In the genomic region with DNA sequence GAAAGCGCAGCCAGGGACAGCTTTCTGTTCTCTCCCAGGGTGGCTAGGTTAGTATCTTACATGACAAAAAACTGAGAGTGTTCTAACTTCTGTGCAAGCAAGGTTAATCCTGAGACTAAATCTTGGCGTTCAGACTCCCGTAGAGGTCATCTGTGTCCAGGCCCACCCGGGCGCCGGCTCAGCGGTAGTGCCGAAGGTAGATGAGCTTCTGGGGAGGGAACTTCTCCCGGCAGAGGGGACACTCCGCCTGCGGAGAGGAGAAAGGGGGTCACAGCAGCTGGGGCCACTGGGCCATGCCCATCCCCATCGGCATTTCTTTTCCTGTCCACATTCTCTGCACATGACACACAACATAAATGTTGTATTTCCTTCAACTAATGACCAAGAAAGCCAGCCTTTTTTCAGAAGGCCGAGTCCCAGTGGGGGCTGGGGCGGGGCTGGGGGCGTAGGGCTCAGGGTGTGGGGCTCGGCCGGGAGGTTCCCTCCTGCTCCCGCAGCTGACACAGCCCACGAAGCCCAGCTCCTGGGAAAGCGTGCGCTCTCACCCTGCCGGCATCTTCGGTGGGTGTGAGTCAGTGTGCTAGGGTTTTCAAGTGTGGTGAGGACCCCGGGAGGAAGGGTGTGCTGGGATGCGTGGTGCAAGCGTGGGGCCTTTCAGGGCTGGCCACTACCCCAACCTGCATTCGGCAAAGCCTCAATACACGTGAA, we compare ENCODE assay signal across 15 cellular contexts. TPM values are rescaled to one million over a fixed set of nuclear protein-coding genes. Genes with fewer than 3 reads are reported as not detected.
DNase-seq lines count a peak whose midpoint lies in the region; ATAC-seq and TF ChIP-seq lines count a peak whose summit lies in the region.
"Had no signal": no experiment of that assay in that cellular context is flagged by ENCODE, and none has a peak within 500 bp of the region (broad histone marks: within the 10 kb centered on the region; RNA-seq: fewer than 3 reads in every experiment).

No MANE protein-coding gene starts in this region.

- H3K9me2 ChIP-seq in GM23338 (ENCODE audit: insufficient read depth) (no peaks in the 10 kb centered on the region), MM.1S (replicated peaks; ENCODE audit: insufficient read depth, low read length) (no peaks in the 10 kb centered on the region)

- H3K4me3 Mint-ChIP-seq in CD14-positive monocyte (no peak overlapping the region), GM23338 (no peak overlapping the region)
- H3K4me3 Mint-ChIP-seq: T-cell had no signal

- no peaks in the 10 kb centered on the region for H4K20me1 ChIP-seq in GM23338 (replicated peaks; ENCODE audit: insufficient read depth)
- H4K20me1 ChIP-seq in MM.1S (ENCODE audit: insufficient read depth, low read length): no peaks in the 10 kb centered on the region

- H3K9me3 Mint-ChIP-seq in CD14-positive monocyte (no peaks in the 10 kb centered on the region), GM23338 (no peaks in the 10 kb centered on the region; the same call in 2 of the 3 replicates)
- H3K9me3 Mint-ChIP-seq: T-cell had no signal

- no peak for TF ChIP-seq CTCF in CD14-positive monocyte (IDR thresholded peaks at IDR 0.05)
- no peak for TF ChIP-seq CTCF in GM23338 (conservative IDR thresholded peaks at IDR 0.05; ENCODE audit: low read depth in 2 of 2)
- no peak for TF ChIP-seq CTCF in MM.1S (IDR thresholded peaks at IDR 0.05; ENCODE audit: low read length)

- 87 to 91% methylated on average over 8 to 26 of the region's 28 CpGs for WGBS in mesodermal cell (ENCODE audit: insufficient coverage in 2 of 2), 2 experiments

- H3K4me1 Mint-ChIP-seq in CD14-positive monocyte (no peaks in the 10 kb centered on the region), GM23338 (no peaks in the 10 kb centered on the region; the same call in 2 of the 3 replicates)

- H3K79me2 ChIP-seq in GM23338 (replicated peaks; ENCODE audit: insufficient read depth): no peaks in the 10 kb centered on the region
- H3K79me2 ChIP-seq in MM.1S (ENCODE audit: low read length): no peaks in the 10 kb centered on the region

- H3K27ac ChIP-seq in GM23338 (ENCODE audit: low read depth) (peak overlapping the region; percentile 63), mesodermal cell (ENCODE audit: low read depth, low read length, severe bottlenecking) (peak overlapping the region; percentile 71), MM.1S (ENCODE audit: low read length) (no peak overlapping the region)
- H3K27ac ChIP-seq: left lung, thyroid gland had no signal

- ATAC-seq in GM23338 (no peak), HG02588 (IDR thresholded peaks at IDR 0.05; ENCODE audit: unreplicated experiment) (no peak)
- ATAC-seq: left lung, T-cell had no signal

- H3K27me3 ChIP-seq in GM23338 (ENCODE audit: insufficient read depth) (no peaks in the 10 kb centered on the region), MM.1S (replicated peaks; ENCODE audit: insufficient read depth, low read length) (no peaks in the 10 kb centered on the region)
- H3K27me3 ChIP-seq: left lung, thyroid gland had no signal

- H2AFZ ChIP-seq in GM23338 (no peak overlapping the region), MM.1S (ENCODE audit: low read length) (no peak overlapping the region)

- H3K9me3 ChIP-seq in mesodermal cell (ENCODE audit: control insufficient read depth, low read length) (no peaks in the 10 kb centered on the region), MM.1S (replicated peaks; ENCODE audit: insufficient read depth, low read length) (no peaks in the 10 kb centered on the region)
- H3K9me3 ChIP-seq: left lung, thyroid gland had no signal

- H3K27me3 Mint-ChIP-seq in CD14-positive monocyte (ENCODE audit: low read depth in 3 of 3) (peaks cover 0 to 3% (median 2%) of the 10 kb centered on the region in 3 donors), GM23338 (ENCODE audit: insufficient read depth, low read depth, poor library complexity) (peaks cover 20% of the 10 kb centered on the region)
- H3K27me3 Mint-ChIP-seq: T-cell had no signal

- 0 out of 2 replicates have a peak, but pooled peaks cover 5% of the 10 kb centered on the region for H3K36me3 ChIP-seq in GM23338 (ENCODE audit: insufficient read depth)
- peaks cover 85% of the 10 kb centered on the region for H3K36me3 ChIP-seq in mesodermal cell (ENCODE audit: control insufficient read depth, insufficient read depth, low read length)
- H3K36me3 ChIP-seq in MM.1S (replicated peaks; ENCODE audit: insufficient read depth, low read length): no peaks in the 10 kb centered on the region

- H3F3A ChIP-seq in GM23338 (replicated peaks; ENCODE audit: low read depth) (peaks cover 14% of the 10 kb centered on the region; the same call in 1 of the 2 replicates), MM.1S (ENCODE audit: insufficient read depth, low read length) (peaks cover 7% of the 10 kb centered on the region; the same call in 1 of the 2 replicates)

- DNase-seq in CD14-positive monocyte (ENCODE audit: low spot score) (no peak), GM23338 (ENCODE audit: low spot score) (no peak), amniotic epithelial cell (ENCODE audit: low read depth) (peak; percentile 51), 8988T (no peak), NCI-H187 (lab: John Stamatoyannopoulos, UW) (no peak), MM.1S (no peak)
- DNase-seq: Calu3, cortex of kidney, H7, posterior cingulate gyrus, T-cell, thyroid gland had no signal

- H3K4me2 ChIP-seq in GM23338: no peak overlapping the region
- H3K4me2 ChIP-seq in MM.1S (ENCODE audit: low read depth, low read length): no peak overlapping the region

- H3K27ac Mint-ChIP-seq in CD14-positive monocyte: peak overlapping the region in 4 of 7 donors; percentile 23 to 87 (median 66)
- no peak overlapping the region for H3K27ac Mint-ChIP-seq in GM23338
- H3K27ac Mint-ChIP-seq: T-cell had no signal

- H3K4me1 ChIP-seq in GM23338 (ENCODE audit: insufficient read depth) (no peaks in the 10 kb centered on the region), mesodermal cell (ENCODE audit: control insufficient read depth, insufficient read depth, low read length, poor library complexity, severe bottlenecking) (peaks cover 19% of the 10 kb centered on the region), MM.1S (ENCODE audit: low read length) (no peaks in the 10 kb centered on the region)
- H3K4me1 ChIP-seq: left lung, thyroid gland had no signal

- H3K36me3 Mint-ChIP-seq in CD14-positive monocyte (peaks cover 50 to 72% of the 10 kb centered on the region in 2 donors), GM23338 (ENCODE audit: low read depth) (peaks cover 59% of the 10 kb centered on the region)

- intact Hi-C loops in CD14-positive monocyte (cut with micrococcal nuclease): no loop called here

- no peak overlapping the region for H3K4me3 ChIP-seq in GM23338
- H3K4me3 ChIP-seq in mesodermal cell (ENCODE audit: extremely low read depth, insufficient read depth, low read length, poor library complexity, severe bottlenecking): no peak overlapping the region
- H3K4me3 ChIP-seq in MM.1S (ENCODE audit: low read length): no peak overlapping the region
- H3K4me3 ChIP-seq: left lung, thyroid gland had no signal

- no peak overlapping the region for H3K9ac ChIP-seq in MM.1S (ENCODE audit: low read length)

TF ChIP-seq in GM23338, 12 proteins besides CTCF, POLR2A, EP300 and RAD21 (continues in another document):
- TF ChIP-seq CREB1 (CRISPR knock-in tag; IDR thresholded peaks at IDR 0.05; ENCODE audit: low read depth) (no peak), ETS1 (IDR thresholded peaks at IDR 0.05) (no peak), EZH2phosphoT487 (IDR thresholded peaks at IDR 0.05; ENCODE audit: unreplicated experiment) (no peak), JUNB (IDR thresholded peaks at IDR 0.05; ENCODE audit: unreplicated experiment) (no peak), STAT1 (IDR thresholded peaks at IDR 0.05; ENCODE audit: unreplicated experiment) (no peak), ZNF114 (CRISPR knock-in tag; IDR thresholded peaks at IDR 0.05) (no peak), NANOG (IDR thresholded peaks at IDR 0.05; ENCODE audit: borderline replicate concordance) (no peak), ZNF331 (CRISPR knock-in tag; IDR thresholded peaks at IDR 0.05; ENCODE audit: low read depth) (no peak)

RNA-seq across cellular contexts. Expression of gene PEX10, which starts 6.6 kb away (rescaled TPM):
- polyA plus RNA-seq in CD14-positive monocyte: 10 to 100 TPM in 1 of 2 donors, 1 to 10 TPM in 1; 8.2 to 10.5 TPM
- total RNA-seq in GM23338 (2014; rRNA removed; shearing (Covaris generic)): 43.3 and 53.9 TPM in 2 replicates
- 15.0 and 15.9 TPM in 2 replicates for polyA plus RNA-seq in GM23338 (2016; fragmentation: Nextera tagmentation; extraction: Ambion mirVana)
- polyA plus RNA-seq in mesodermal cell (2013, experiment 1 of 2): 20.1 TPM
- polyA plus RNA-seq in mesodermal cell (2013, experiment 2 of 2): 14.9 TPM

RNA-seq across cellular contexts. Expression of gene RER1, which starts 14.1 kb away (rescaled TPM):
- polyA plus RNA-seq in CD14-positive monocyte (100 to 1,000 TPM; 193 to 235 TPM), GM23338 (2016; fragmentation: Nextera tagmentation; extraction: Ambion mirVana) (91.9 and 99.5 TPM in 2 replicates)
- 50.9 and 58.4 TPM in 2 replicates for total RNA-seq in GM23338 (2014; rRNA removed; shearing (Covaris generic))
- 110 TPM for polyA plus RNA-seq in mesodermal cell (2013, experiment 1 of 2)
- 94.7 TPM for polyA plus RNA-seq in mesodermal cell (2013, experiment 2 of 2)

RNA-seq across cellular contexts. Expression of gene MORN1, which starts 14.4 kb away (rescaled TPM):
- polyA plus RNA-seq in CD14-positive monocyte (1 to 10 TPM; 1.5 to 1.7 TPM), GM23338 (2016; fragmentation: Nextera tagmentation; extraction: Ambion mirVana) (4.7 and 4.8 TPM in 2 replicates)
- total RNA-seq in GM23338 (2014; rRNA removed; shearing (Covaris generic)): 6.6 and 11.1 TPM in 2 replicates
- 6.3 TPM for polyA plus RNA-seq in mesodermal cell (2013, experiment 1 of 2)
- 4.5 TPM for polyA plus RNA-seq in mesodermal cell (2013, experiment 2 of 2)
